Comparison of ENCODE assay signal across 1 cellular context in the genomic region with DNA sequence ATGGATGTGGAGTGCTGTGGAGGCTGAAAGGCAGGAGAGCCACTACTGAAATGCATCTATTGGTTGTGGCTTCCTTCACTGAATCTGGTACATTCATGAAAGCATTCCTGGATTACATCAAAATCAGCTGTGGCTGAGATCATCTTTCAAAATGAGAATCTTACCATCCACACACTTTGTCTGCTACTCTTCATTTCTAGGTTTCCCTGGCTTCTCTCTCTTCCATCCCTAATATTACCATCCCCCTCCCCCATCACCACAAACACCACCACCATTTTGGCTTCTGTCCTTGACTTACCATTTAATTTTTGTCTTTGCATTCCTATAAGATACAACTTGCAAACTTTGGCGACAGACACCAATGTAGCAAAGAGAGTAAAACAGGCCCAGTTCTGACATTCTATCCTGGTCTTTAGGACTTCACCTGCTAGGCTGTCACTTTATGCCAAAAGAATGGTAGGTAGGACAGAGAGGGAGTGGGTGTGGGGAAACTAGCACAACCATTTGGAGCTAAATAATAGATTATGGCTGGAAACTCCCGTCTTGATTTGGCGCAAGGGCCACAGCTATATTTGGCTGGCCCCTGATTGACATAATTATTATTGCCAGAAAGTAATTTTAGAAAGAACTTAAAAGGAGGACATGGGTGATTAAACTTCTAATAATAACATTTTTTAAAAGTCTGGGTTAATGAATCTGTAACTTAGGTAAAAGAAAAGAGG.
TF ChIP-seq lines count a peak whose summit lies in the region.

No MANE protein-coding gene starts in this region.

TF ChIP-seq in IMR-90, 13 proteins besides CTCF, POLR2A, EP300 and RAD21:
- TF ChIP-seq MXI1 (IDR thresholded peaks at IDR 0.05; ENCODE audit: borderline replicate concordance, low read depth, low read length) (no peak), NFE2L2 (IDR thresholded peaks at IDR 0.05; ENCODE audit: low read depth, low read length) (no peak), BHLHE40 (IDR thresholded peaks at IDR 0.05; ENCODE audit: low read depth, low read length) (no peak), CEBPB (IDR thresholded peaks at IDR 0.05; ENCODE audit: low read depth, low read length) (no peak), MAFK (IDR thresholded peaks at IDR 0.05; ENCODE audit: low read depth, low read length) (no peak), CHD1 (IDR thresholded peaks at IDR 0.05; ENCODE audit: low read depth, low read length) (no peak), SMC3 (IDR thresholded peaks at IDR 0.05; ENCODE audit: low read depth, low read length) (no peak), FOS (IDR thresholded peaks at IDR 0.05; ENCODE audit: low read depth, low read length) (no peak), RFX5 (IDR thresholded peaks at IDR 0.05; ENCODE audit: low read depth, low read length) (no peak), RCOR1 (IDR thresholded peaks at IDR 0.05; ENCODE audit: insufficient replicate concordance, low read length) (no peak), MAZ (IDR thresholded peaks at IDR 0.05; ENCODE audit: borderline replicate concordance, low read depth, low read length) (no peak)
- TF ChIP-seq, protein P1, sequence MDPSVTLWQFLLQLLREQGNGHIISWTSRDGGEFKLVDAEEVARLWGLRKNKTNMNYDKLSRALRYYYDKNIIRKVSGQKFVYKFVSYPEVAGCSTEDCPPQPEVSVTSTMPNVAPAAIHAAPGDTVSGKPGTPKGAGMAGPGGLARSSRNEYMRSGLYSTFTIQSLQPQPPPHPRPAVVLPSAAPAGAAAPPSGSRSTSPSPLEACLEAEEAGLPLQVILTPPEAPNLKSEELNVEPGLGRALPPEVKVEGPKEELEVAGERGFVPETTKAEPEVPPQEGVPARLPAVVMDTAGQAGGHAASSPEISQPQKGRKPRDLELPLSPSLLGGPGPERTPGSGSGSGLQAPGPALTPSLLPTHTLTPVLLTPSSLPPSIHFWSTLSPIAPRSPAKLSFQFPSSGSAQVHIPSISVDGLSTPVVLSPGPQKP (IDR thresholded peaks at IDR 0.05; ENCODE audit: borderline replicate concordance, low read depth, low read length), result no peak
- TF ChIP-seq, protein P2, sequence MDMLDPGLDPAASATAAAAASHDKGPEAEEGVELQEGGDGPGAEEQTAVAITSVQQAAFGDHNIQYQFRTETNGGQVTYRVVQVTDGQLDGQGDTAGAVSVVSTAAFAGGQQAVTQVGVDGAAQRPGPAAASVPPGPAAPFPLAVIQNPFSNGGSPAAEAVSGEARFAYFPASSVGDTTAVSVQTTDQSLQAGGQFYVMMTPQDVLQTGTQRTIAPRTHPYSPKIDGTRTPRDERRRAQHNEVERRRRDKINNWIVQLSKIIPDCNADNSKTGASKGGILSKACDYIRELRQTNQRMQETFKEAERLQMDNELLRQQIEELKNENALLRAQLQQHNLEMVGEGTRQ (IDR thresholded peaks at IDR 0.05; ENCODE audit: low read depth, low read length), result no peak
